In genomic region chr5:132370241-132370820, GRCh38 we compare ENCODE assay signal across 8 cellular contexts. TPM values are rescaled to one million over a fixed set of nuclear protein-coding genes. Genes with fewer than 3 reads are reported as not detected.
DNase-seq lines count a peak whose midpoint lies in the region; ATAC-seq and TF ChIP-seq lines count a peak whose summit lies in the region.

No MANE protein-coding gene starts in this region.

- peaks cover 22% of the 10 kb centered on the region for H3K27me3 ChIP-seq in GM23338 (ENCODE audit: insufficient read depth)

- CTCF ChIA-PET in activated CD8-positive, alpha-beta T cell treated with anti-CD3 and anti-CD28 coated beads for 36 hours (lab: Charles Lee): interaction anchor here (1.3 to 3.6 kb wide), 3 partner anchors 9 to 132 kb away, joined by 3 to 19 read pairs (median 12); no protein-coding TSS in a partner anchor

- H3K9me3 Mint-ChIP-seq in GM23338: no peaks in the 10 kb centered on the region
- no peaks in the 10 kb centered on the region for H3K9me3 Mint-ChIP-seq in activated CD8-positive, alpha-beta T cell treated with anti-CD3 and anti-CD28 coated beads for 36 hours

- H3K4me1 ChIP-seq in GM23338 (ENCODE audit: insufficient read depth): no peaks in the 10 kb centered on the region; the same call in 1 of the 2 replicates

- POLR2A ChIA-PET in activated CD8-positive, alpha-beta T cell treated with anti-CD3 and anti-CD28 coated beads for 36 hours (lab: Charles Lee): interaction anchor here (1.1 to 1.5 kb wide), 5 partner anchors 8 to 145 kb away, joined by 4 to 5 read pairs (median 4); partner anchors contain the start of gene IRF1

- peak overlapping the region; percentile 72 for H3K4me3 ChIP-seq in GM23338
- peak overlapping the region; percentile 62 for H3K4me3 ChIP-seq in skeletal muscle cell (ENCODE audit: low read depth, low read length)

- DNase-seq in GM23338 (ENCODE audit: low spot score) (peak; percentile 21), left ventricle myocardium superior (no peak), skeletal muscle cell (ENCODE audit: low read depth) (no peak), GF-D8 (lab: John Stamatoyannopoulos, UW) (no peak), DMS 273 (lab: John Stamatoyannopoulos, UW; ENCODE audit: unreplicated experiment) (no peak), Kasumi-1 (lab: John Stamatoyannopoulos, UW) (no peak)
- DNase-seq in activated CD8-positive, alpha-beta T cell treated with anti-CD3 and anti-CD28 coated beads for 36 hours: no peak

- no peak overlapping the region for H3K27ac ChIP-seq in GM23338 (ENCODE audit: low read depth)

- no peak overlapping the region for H3K27ac Mint-ChIP-seq in GM23338
- peak overlapping the region; percentile 72 for H3K27ac Mint-ChIP-seq in activated CD8-positive, alpha-beta T cell treated with anti-CD3 and anti-CD28 coated beads for 36 hours

- no peaks in the 10 kb centered on the region for H3K36me3 ChIP-seq in GM23338 (ENCODE audit: insufficient read depth)

- peaks cover 8% of the 10 kb centered on the region for H3K4me1 Mint-ChIP-seq in GM23338
- peaks cover 28% of the 10 kb centered on the region for H3K4me1 Mint-ChIP-seq in activated CD8-positive, alpha-beta T cell treated with anti-CD3 and anti-CD28 coated beads for 36 hours (ENCODE audit: low read depth)

- no peaks in the 10 kb centered on the region for H3K9me2 ChIP-seq in GM23338 (ENCODE audit: insufficient read depth)

- H3F3A ChIP-seq in GM23338 (replicated peaks; ENCODE audit: low read depth): no peaks in the 10 kb centered on the region

- H3K79me2 ChIP-seq in GM23338 (replicated peaks; ENCODE audit: insufficient read depth): no peaks in the 10 kb centered on the region

- H3K4me2 ChIP-seq in GM23338: peak overlapping the region; percentile 71

- H3K27me3 Mint-ChIP-seq in GM23338 (ENCODE audit: insufficient read depth, low read depth, poor library complexity): peaks cover 14% of the 10 kb centered on the region
- H3K27me3 Mint-ChIP-seq in activated CD8-positive, alpha-beta T cell treated with anti-CD3 and anti-CD28 coated beads for 36 hours: no peaks in the 10 kb centered on the region

- TF ChIP-seq CTCF in GM23338 (conservative IDR thresholded peaks at IDR 0.05; ENCODE audit: low read depth in 2 of 2): no peak
- TF ChIP-seq CTCF in activated CD8-positive, alpha-beta T cell treated with anti-CD3 and anti-CD28 coated beads for 36 hours (IDR thresholded peaks at IDR 0.05): no peak

- peak overlapping the region; percentile 82 for H3K4me3 Mint-ChIP-seq in GM23338
- H3K4me3 Mint-ChIP-seq in activated CD8-positive, alpha-beta T cell treated with anti-CD3 and anti-CD28 coated beads for 36 hours: peak overlapping the region; percentile 82

- peak overlapping the region; percentile 94 for H2AFZ ChIP-seq in GM23338

- ATAC-seq in GM23338 (no peak; the same call in 2 of the 3 replicates), left ventricle myocardium superior (peak; percentile 6), HG02678 (IDR thresholded peaks at IDR 0.05; ENCODE audit: unreplicated experiment) (no peak)
- ATAC-seq in activated CD8-positive, alpha-beta T cell treated with anti-CD3 and anti-CD28 coated beads for 36 hours: no peak

- intact Hi-C loops in activated CD8-positive, alpha-beta T cell treated with anti-CD3 and anti-CD28 coated beads for 36 hours (cut with micrococcal nuclease): loop anchor here (10.0 kb wide), 1 partner anchor 306 kb away; the partner anchor contains the start of gene IL3
- intact Hi-C loops in left ventricle myocardium superior (cut with micrococcal nuclease): no loop called here

- no peaks in the 10 kb centered on the region for H3K36me3 Mint-ChIP-seq in GM23338 (ENCODE audit: low read depth)
- no peaks in the 10 kb centered on the region for H3K36me3 Mint-ChIP-seq in activated CD8-positive, alpha-beta T cell treated with anti-CD3 and anti-CD28 coated beads for 36 hours (ENCODE audit: low read depth)

- no peaks in the 10 kb centered on the region for H4K20me1 ChIP-seq in GM23338 (replicated peaks; ENCODE audit: insufficient read depth)

TF ChIP-seq in GM23338, 12 proteins besides CTCF, POLR2A, EP300 and RAD21:
- no peak for TF ChIP-seq STAT1 (IDR thresholded peaks at IDR 0.05; ENCODE audit: unreplicated experiment)
- no peak for TF ChIP-seq NANOG (IDR thresholded peaks at IDR 0.05; ENCODE audit: borderline replicate concordance)
- peak; percentile 21 for TF ChIP-seq EZH2 (IDR thresholded peaks at IDR 0.05; ENCODE audit: low read depth, unreplicated experiment)
- TF ChIP-seq JUNB (IDR thresholded peaks at IDR 0.05; ENCODE audit: unreplicated experiment): no peak

RNA-seq across cellular contexts. Expression of gene SLC22A5, which starts 0.8 kb away (rescaled TPM):
- total RNA-seq in GM23338 (2014; rRNA removed; shearing (Covaris generic)): 2.4 and 4.8 TPM in 2 replicates
- 1.7 and 1.9 TPM in 2 replicates for polyA plus RNA-seq in GM23338 (2016; fragmentation: Nextera tagmentation; extraction: Ambion mirVana)
- total RNA-seq in activated CD8-positive, alpha-beta T cell treated with anti-CD3 and anti-CD28 coated beads for 36 hours: 1 to 10 TPM; 4.0 to 4.1 TPM
- 26.6 TPM for total RNA-seq in left ventricle myocardium superior
